20 cellular contexts compared by ENCODE assay signal in genomic region chr12:78835493-78835892, GRCh38. TPM values are rescaled to one million over a fixed set of nuclear protein-coding genes. Genes with fewer than 3 reads are reported as not detected.
"Had no signal": no experiment of that assay in that cellular context is flagged by ENCODE, and none has a peak within 500 bp of the region (broad histone marks: within the 10 kb centered on the region; RNA-seq: fewer than 3 reads in every experiment).

No MANE protein-coding gene starts in this region.

- H3K4me1 ChIP-seq: esophagus muscularis mucosa, foreskin keratinocyte, left lung, pancreas, right lobe of liver, stomach, thyroid gland had no signal

- H3K27ac ChIP-seq: dorsolateral prefrontal cortex, esophagus muscularis mucosa, foreskin keratinocyte, left lung, pancreas, right lobe of liver, stomach, thyroid gland had no signal

- ATAC-seq: foreskin keratinocyte; left cardiac atrium; left lung; naive thymus-derived CD8-positive, alpha-beta T cell; pancreas; right lobe of liver had no signal

- DNase-seq: dorsolateral prefrontal cortex; effector CD4-positive, alpha-beta T cell; foreskin keratinocyte; hypothalamus; kidney; left cardiac atrium; left lung; naive thymus-derived CD8-positive, alpha-beta T cell; nephron progenitor cell; pancreas; right lobe of liver; small intestine; stimulated activated CD4-positive, alpha-beta T cell treated with anti-CD3 and anti-CD28 coated beads, Interleukin-1b, Interleukin-23, amount 100 ng/mL, for 48 hours; stimulated activated CD4-positive, alpha-beta T cell treated with anti-CD3 and anti-CD28 coated beads, Interleukin-4, amount 100 ng/mL, for 1 hour; stimulated activated CD8-positive, alpha-beta memory T cell treated with anti-CD3 and anti-CD28 coated beads, Interleukin-4, amount 100 ng/mL, for 48 hours; stimulated activated naive CD4-positive, alpha-beta T cell; stomach; thyroid gland had no signal

- H3K4me3 Mint-ChIP-seq: naive thymus-derived CD8-positive, alpha-beta T cell; nephron progenitor cell; type B pancreatic cell had no signal

- H3K27me3 ChIP-seq: dorsolateral prefrontal cortex, esophagus muscularis mucosa, foreskin keratinocyte, left lung, pancreas, right lobe of liver, stomach, thyroid gland had no signal

- H3K27ac Mint-ChIP-seq: naive thymus-derived CD8-positive, alpha-beta T cell; nephron progenitor cell; type B pancreatic cell had no signal

- H3K36me3 ChIP-seq: esophagus muscularis mucosa, left lung, pancreas, right lobe of liver, stomach, thyroid gland had no signal

- H3K4me1 Mint-ChIP-seq: naive thymus-derived CD8-positive, alpha-beta T cell; nephron progenitor cell had no signal

- H3K36me3 Mint-ChIP-seq: naive thymus-derived CD8-positive, alpha-beta T cell; type B pancreatic cell had no signal

- H3K9me3 Mint-ChIP-seq: nephron progenitor cell, type B pancreatic cell had no signal

- H3K4me3 ChIP-seq: dorsolateral prefrontal cortex, esophagus muscularis mucosa, left lung, pancreas, right lobe of liver, stomach, thyroid gland had no signal

- H3K9me3 ChIP-seq: esophagus muscularis mucosa, left lung, pancreas, right lobe of liver, stomach, thyroid gland had no signal

- H3K27me3 Mint-ChIP-seq: naive thymus-derived CD8-positive, alpha-beta T cell; type B pancreatic cell had no signal

RNA-seq across cellular contexts. Expression of gene SYT1, which starts 29.1 kb away (rescaled TPM):
- total RNA-seq: naive thymus-derived CD8-positive, alpha-beta T cell had no signal
- polyA plus RNA-seq: naive thymus-derived CD8-positive, alpha-beta T cell had no signal
